ENCODE assay signal across 10 cellular contexts in genomic region chr9:124859803-124860581, GRCh38. TPM values are rescaled to one million over a fixed set of nuclear protein-coding genes. Genes with fewer than 3 reads are reported as not detected.
A peak's percentile ranks its signal among the peaks of the same experiment; 100 is the strongest.
DNase-seq lines count a peak whose midpoint lies in the region; ATAC-seq and TF ChIP-seq lines count a peak whose summit lies in the region.
"Had no signal": no experiment of that assay in that cellular context is flagged by ENCODE, and none has a peak within 500 bp of the region (broad histone marks: within the 10 kb centered on the region; RNA-seq: fewer than 3 reads in every experiment).

No MANE protein-coding gene starts in this region.

- H3K27ac ChIP-seq in IMR-90 (ENCODE audit: insufficient read depth, low read length) (no peak overlapping the region), mesodermal cell (ENCODE audit: low read depth, low read length, severe bottlenecking) (no peak overlapping the region)

- H3K9ac ChIP-seq in IMR-90 (ENCODE audit: low read depth, low read length): peak overlapping the region; percentile 96

- no peak overlapping the region for H3K4ac ChIP-seq in IMR-90 (ENCODE audit: low read depth, low read length)

- no peak for TF ChIP-seq CTCF in AG09309 (IDR thresholded peaks at IDR 0.05; ENCODE audit: control insufficient read depth, insufficient read depth, low read depth, low read length, missing control alignments)
- no peak for TF ChIP-seq CTCF in IMR-90 (conservative IDR thresholded peaks at IDR 0.05; ENCODE audit: low read depth, low read length)
- no peak for TF ChIP-seq CTCF in astrocyte of the spinal cord (IDR thresholded peaks at IDR 0.05; ENCODE audit: low read depth, low read length)

- no peak for ATAC-seq in IMR-90 (ENCODE audit: low read depth)
- no peak for ATAC-seq in HG03095 (IDR thresholded peaks at IDR 0.05; ENCODE audit: unreplicated experiment)

- dilution Hi-C loops in IMR-90 (cut with HindIII; ENCODE audit: low sequenced_read_pairs, unreplicated experiment): no loop called here

- no peak overlapping the region for H2AK5ac ChIP-seq in IMR-90 (ENCODE audit: low read depth, low read length)

- H4K20me1 ChIP-seq in IMR-90 (ENCODE audit: insufficient read depth, low read length): peaks cover 62% of the 10 kb centered on the region

- H3K4me3 ChIP-seq in AG09309 (ENCODE audit: control insufficient read depth, low read depth, low read length) (peak overlapping the region; percentile 77), IMR-90 (ENCODE audit: insufficient read depth, low read depth, low read length) (peak overlapping the region; percentile 73; the same call in 1 of the 2 replicates), astrocyte of the spinal cord (ENCODE audit: low read depth, low read length) (peak overlapping the region; percentile 70), mesodermal cell (ENCODE audit: extremely low read depth, insufficient read depth, low read length, poor library complexity, severe bottlenecking) (peak overlapping the region; percentile 89)

- in situ Hi-C loops in IMR-90 (cut with MboI; ENCODE audit: low sequenced_read_pairs) (loop anchor here (10.0 kb wide), 1 partner anchor 285 kb away; the partner anchor contains the start of gene SCAI), astrocyte of the spinal cord (cut with HindIII; ENCODE audit: low sequenced_read_pairs) (no loop called here)

- no peak for TF ChIP-seq RAD21 in IMR-90 (IDR thresholded peaks at IDR 0.05; ENCODE audit: low read length)

- peak overlapping the region; percentile 42; the same call in 1 of the 2 replicates for H3K56ac ChIP-seq in IMR-90 (ENCODE audit: extremely low read depth, insufficient read depth, low read length)

- H3K36me3 ChIP-seq in IMR-90 (ENCODE audit: control insufficient read depth, insufficient read depth, low read length): peaks cover 49% of the 10 kb centered on the region
- H3K36me3 ChIP-seq in mesodermal cell (ENCODE audit: control insufficient read depth, insufficient read depth, low read length): peaks cover 51% of the 10 kb centered on the region

- H2BK20ac ChIP-seq in IMR-90 (ENCODE audit: low read depth, low read length): no peak overlapping the region

- no peak overlapping the region for H2BK15ac ChIP-seq in IMR-90 (ENCODE audit: low read depth, low read length)

- peaks cover 4% of the 10 kb centered on the region; the same call in 1 of the 2 replicates for H3K9me1 ChIP-seq in IMR-90 (ENCODE audit: insufficient read depth, low read length)

- H4K91ac ChIP-seq in IMR-90 (ENCODE audit: insufficient read depth, low read depth, low read length): no peak overlapping the region

- no peaks in the 10 kb centered on the region for H3K27me3 ChIP-seq in IMR-90 (ENCODE audit: control insufficient read depth, insufficient read depth, low read length)

- no peak for TF ChIP-seq POLR2A in IMR-90 (IDR thresholded peaks at IDR 0.05; ENCODE audit: low read depth, low read length)

- peak overlapping the region; percentile 14 for H2AFZ ChIP-seq in IMR-90 (replicated peaks; ENCODE audit: low read length, poor library complexity)

- WGBS in IMR-90 (ENCODE audit: extremely low coverage in 2 of 2, insufficient read length in 1 of 2), 2 experiments: 67% methylated on average over 1 of the region's 10 CpGs; no CpG with 5 or more reads in 1 of the 2 experiments
- WGBS in mesodermal cell (ENCODE audit: insufficient coverage in 2 of 2), 2 experiments: 57 to 87% methylated on average over 1 to 4 of the region's 10 CpGs

- H3K14ac ChIP-seq in IMR-90 (replicated peaks; ENCODE audit: low read depth, low read length): peak overlapping the region; percentile 77; the same call in 1 of the 2 replicates

- H4K8ac ChIP-seq in IMR-90 (ENCODE audit: low read depth in 2 of 2, low read length in 2 of 2): no peak overlapping the region

- CTCF ChIA-PET in IMR-90 (lab: Yijun Ruan, JAX): interaction anchor here (1.3 kb wide), 1 partner anchor 83 kb away, joined by 5 read pairs; the partner anchor contains the start of gene OLFML2A

- POLR2A ChIA-PET in IMR-90 (lab: Charles Lee; ENCODE audit: unreplicated experiment): no interaction called here

- BruUV-seq in IMR-90 (replicated peaks; lab: Mats Ljungman, UMichigan): TSS peak; percentile 73

- H3K4me2 ChIP-seq in IMR-90 (ENCODE audit: low read depth, low read length): peak overlapping the region; percentile 100

- intact Hi-C loops in IMR-90 (cut with micrococcal nuclease): loop anchor here (10.0 kb wide), 1 partner anchor 245 kb away; no protein-coding TSS in a partner anchor

- DNase-seq in AG09309 (ENCODE audit: low read depth) (no peak), IMR-90 (no peak), astrocyte of the spinal cord (ENCODE audit: low read depth, low spot score) (no peak), cortex of kidney (lab: John Stamatoyannopoulos, UW) (no peak), kidney glomerular epithelial cell (lab: John Stamatoyannopoulos, UW) (no peak), COLO829 (ENCODE audit: low spot score) (no peak)
- DNase-seq: aorta, NCI-H146 had no signal

- H3K18ac ChIP-seq in IMR-90 (ENCODE audit: low read depth, low read length): no peak overlapping the region

- H3K79me1 ChIP-seq in IMR-90 (ENCODE audit: low read depth in 1 of 2, low read length in 2 of 2): peaks cover 13 to 41% of the 10 kb centered on the region in 2 experiments

- peaks cover 9% of the 10 kb centered on the region for H3K4me1 ChIP-seq in IMR-90 (ENCODE audit: control insufficient read depth, insufficient read depth, low read length)
- H3K4me1 ChIP-seq in mesodermal cell (ENCODE audit: control insufficient read depth, insufficient read depth, low read length, poor library complexity, severe bottlenecking): peaks cover 16% of the 10 kb centered on the region

- H3K9me3 ChIP-seq in IMR-90 (ENCODE audit: control insufficient read depth, insufficient read depth, low read length) (no peaks in the 10 kb centered on the region), mesodermal cell (ENCODE audit: control insufficient read depth, low read length) (no peaks in the 10 kb centered on the region)

- peak overlapping the region; percentile 73 for H2AK9ac ChIP-seq in IMR-90 (replicated peaks; ENCODE audit: low read depth, low read length, poor library complexity)

- H2BK120ac ChIP-seq in IMR-90 (ENCODE audit: low read depth, low read length): no peak overlapping the region

- peak overlapping the region; percentile 91 for H3K23ac ChIP-seq in IMR-90 (ENCODE audit: low read depth, low read length)

- H2BK5ac ChIP-seq in IMR-90 (ENCODE audit: low read depth, low read length, poor library complexity, severe bottlenecking): no peak overlapping the region

- no peak overlapping the region for H4K5ac ChIP-seq in IMR-90 (ENCODE audit: low read depth, low read length)

TF ChIP-seq in IMR-90, 13 proteins besides CTCF, POLR2A, EP300 and RAD21:
- TF ChIP-seq BHLHE40 (IDR thresholded peaks at IDR 0.05; ENCODE audit: low read depth, low read length): no peak
- no peak for TF ChIP-seq USF2 (IDR thresholded peaks at IDR 0.05; ENCODE audit: low read depth, low read length)
- no peak for TF ChIP-seq NFE2L2 (IDR thresholded peaks at IDR 0.05; ENCODE audit: low read depth, low read length)
- no peak for TF ChIP-seq MXI1 (IDR thresholded peaks at IDR 0.05; ENCODE audit: borderline replicate concordance, low read depth, low read length)
- TF ChIP-seq MAFK (IDR thresholded peaks at IDR 0.05; ENCODE audit: low read depth, low read length): no peak
- TF ChIP-seq ELK1 (IDR thresholded peaks at IDR 0.05; ENCODE audit: borderline replicate concordance, low read depth, low read length): no peak
- TF ChIP-seq CEBPB (IDR thresholded peaks at IDR 0.05; ENCODE audit: low read depth, low read length): no peak
- no peak for TF ChIP-seq RCOR1 (IDR thresholded peaks at IDR 0.05; ENCODE audit: insufficient replicate concordance, low read length)
- no peak for TF ChIP-seq CHD1 (IDR thresholded peaks at IDR 0.05; ENCODE audit: low read depth, low read length)
- TF ChIP-seq SMC3 (IDR thresholded peaks at IDR 0.05; ENCODE audit: low read depth, low read length): no peak
- no peak for TF ChIP-seq MAZ (IDR thresholded peaks at IDR 0.05; ENCODE audit: borderline replicate concordance, low read depth, low read length)
- TF ChIP-seq FOS (IDR thresholded peaks at IDR 0.05; ENCODE audit: low read depth, low read length): no peak
- TF ChIP-seq RFX5 (IDR thresholded peaks at IDR 0.05; ENCODE audit: low read depth, low read length): no peak
TF ChIP-seq in IMR-90: peak in this region for 0.

RNA-seq across cellular contexts. Expression of gene RPL35, which starts 1.8 kb away (rescaled TPM):
- total RNA-seq in IMR-90 (2012; rRNA removed): 881 and 1,151 TPM in 2 replicates
- polyA plus RNA-seq in IMR-90 (2012; rRNA removed): 1,650 and 1,735 TPM in 2 replicates
- polyA plus RNA-seq in IMR-90 (2012; cell fraction: cytosol; rRNA removed): 3,661 and 4,271 TPM in 2 replicates
- 742 and 1,804 TPM in 2 replicates for polyA plus RNA-seq in IMR-90 (2012; cell fraction: nucleus; rRNA removed; ENCODE audit: low replicate concordance)
- polyA plus RNA-seq in mesodermal cell (2013, experiment 1 of 2): 2,117 TPM
- 1,972 TPM for polyA plus RNA-seq in mesodermal cell (2013, experiment 2 of 2)

RNA-seq across cellular contexts. Expression of gene ARPC5L, which starts 1.9 kb away (rescaled TPM):
- total RNA-seq in IMR-90 (2012; rRNA removed): 11.1 and 19.7 TPM in 2 replicates
- polyA plus RNA-seq in IMR-90 (2012; rRNA removed): 53.8 and 57.4 TPM in 2 replicates
- polyA plus RNA-seq in IMR-90 (2012; cell fraction: cytosol; rRNA removed): 40.2 and 49.0 TPM in 2 replicates
- 25.4 and 61.2 TPM in 2 replicates for polyA plus RNA-seq in IMR-90 (2012; cell fraction: nucleus; rRNA removed; ENCODE audit: low replicate concordance)
- polyA plus RNA-seq in mesodermal cell (2013, experiment 1 of 2): 39.4 TPM
- polyA plus RNA-seq in mesodermal cell (2013, experiment 2 of 2): 36.0 TPM

RNA-seq across cellular contexts. Expression of gene WDR38, which starts 6.7 kb away (rescaled TPM):
- total RNA-seq in IMR-90 (2012; rRNA removed): not detected in 2 replicates
- polyA plus RNA-seq in IMR-90 (2012; rRNA removed): not detected in 2 replicates
- polyA plus RNA-seq in IMR-90 (2012; cell fraction: cytosol; rRNA removed): not detected in 2 replicates
- not detected in 2 replicates for polyA plus RNA-seq in IMR-90 (2012; cell fraction: nucleus; rRNA removed; ENCODE audit: low replicate concordance)
- not detected for polyA plus RNA-seq in mesodermal cell (2013, experiment 1 of 2)
- polyA plus RNA-seq in mesodermal cell (2013, experiment 2 of 2): not detected
- total RNA-seq: aorta had no signal
